Comparison of ENCODE assay signal across 1 cellular context in the genomic region with DNA sequence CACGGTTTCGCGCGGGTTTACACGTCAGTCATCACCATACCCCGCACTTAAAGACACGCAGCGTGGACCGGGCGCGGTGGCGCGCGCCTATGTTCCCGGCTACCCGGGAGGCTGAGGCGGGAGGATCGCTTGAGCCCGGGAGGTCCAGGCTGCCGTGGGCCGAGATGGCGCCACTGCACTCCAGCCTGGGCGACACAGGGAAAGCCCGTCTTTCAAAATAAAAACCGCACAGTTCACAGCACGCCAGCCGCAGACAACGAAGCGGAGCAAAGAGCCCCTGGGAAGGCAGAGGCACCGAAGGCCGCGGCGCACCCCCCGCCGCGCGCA.
A peak's percentile ranks its signal among the peaks of the same experiment; 100 is the strongest.
TF ChIP-seq lines count a peak whose summit lies in the region.

No MANE protein-coding gene starts in this region.

TF ChIP-seq in WTC11, 78 proteins besides CTCF, POLR2A, EP300 and RAD21 (continued from another document):
- TF ChIP-seq ZNF532 (CRISPR knock-in tag; IDR thresholded peaks at IDR 0.05; ENCODE audit: borderline replicate concordance) (no peak), TCF7 (CRISPR knock-in tag; IDR thresholded peaks at IDR 0.05; ENCODE audit: low read depth) (peak; percentile 74; the same call in 1 of the 2 replicates), ZNF232 (CRISPR knock-in tag; IDR thresholded peaks at IDR 0.05) (no peak), NFE2L1 (CRISPR knock-in tag; IDR thresholded peaks at IDR 0.05) (0 out of 2 replicates have a peak, but pooled peaks have one; percentile 14), SMAD4 (CRISPR knock-in tag; IDR thresholded peaks at IDR 0.05) (peak; percentile 39; the same call in 1 of the 2 replicates), ELF4 (CRISPR knock-in tag; IDR thresholded peaks at IDR 0.05; ENCODE audit: low read depth) (no peak), FOXP1 (CRISPR knock-in tag; IDR thresholded peaks at IDR 0.05; ENCODE audit: borderline replicate concordance) (no peak), RELA (CRISPR knock-in tag; IDR thresholded peaks at IDR 0.05; ENCODE audit: borderline replicate concordance) (no peak), TP53 (CRISPR knock-in tag; IDR thresholded peaks at IDR 0.05) (no peak), ZNF317 (CRISPR knock-in tag; IDR thresholded peaks at IDR 0.05; ENCODE audit: borderline replicate concordance, low read depth) (no peak), NFYB (CRISPR knock-in tag; conservative IDR thresholded peaks at IDR 0.05; ENCODE audit: low read depth) (no peak), USF1 (CRISPR knock-in tag; IDR thresholded peaks at IDR 0.05) (no peak), PREB (CRISPR knock-in tag; IDR thresholded peaks at IDR 0.05; ENCODE audit: borderline replicate concordance) (no peak), SOX15 (CRISPR knock-in tag; IDR thresholded peaks at IDR 0.05) (no peak)
- TF ChIP-seq, protein P1, sequence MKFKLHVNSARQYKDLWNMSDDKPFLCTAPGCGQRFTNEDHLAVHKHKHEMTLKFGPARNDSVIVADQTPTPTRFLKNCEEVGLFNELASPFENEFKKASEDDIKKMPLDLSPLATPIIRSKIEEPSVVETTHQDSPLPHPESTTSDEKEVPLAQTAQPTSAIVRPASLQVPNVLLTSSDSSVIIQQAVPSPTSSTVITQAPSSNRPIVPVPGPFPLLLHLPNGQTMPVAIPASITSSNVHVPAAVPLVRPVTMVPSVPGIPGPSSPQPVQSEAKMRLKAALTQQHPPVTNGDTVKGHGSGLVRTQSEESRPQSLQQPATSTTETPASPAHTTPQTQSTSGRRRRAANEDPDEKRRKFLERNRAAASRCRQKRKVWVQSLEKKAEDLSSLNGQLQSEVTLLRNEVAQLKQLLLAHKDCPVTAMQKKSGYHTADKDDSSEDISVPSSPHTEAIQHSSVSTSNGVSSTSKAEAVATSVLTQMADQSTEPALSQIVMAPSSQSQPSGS (CRISPR knock-in tag; IDR thresholded peaks at IDR 0.05; ENCODE audit: borderline replicate concordance, low read depth) = no peak
- TF ChIP-seq, protein P2, sequence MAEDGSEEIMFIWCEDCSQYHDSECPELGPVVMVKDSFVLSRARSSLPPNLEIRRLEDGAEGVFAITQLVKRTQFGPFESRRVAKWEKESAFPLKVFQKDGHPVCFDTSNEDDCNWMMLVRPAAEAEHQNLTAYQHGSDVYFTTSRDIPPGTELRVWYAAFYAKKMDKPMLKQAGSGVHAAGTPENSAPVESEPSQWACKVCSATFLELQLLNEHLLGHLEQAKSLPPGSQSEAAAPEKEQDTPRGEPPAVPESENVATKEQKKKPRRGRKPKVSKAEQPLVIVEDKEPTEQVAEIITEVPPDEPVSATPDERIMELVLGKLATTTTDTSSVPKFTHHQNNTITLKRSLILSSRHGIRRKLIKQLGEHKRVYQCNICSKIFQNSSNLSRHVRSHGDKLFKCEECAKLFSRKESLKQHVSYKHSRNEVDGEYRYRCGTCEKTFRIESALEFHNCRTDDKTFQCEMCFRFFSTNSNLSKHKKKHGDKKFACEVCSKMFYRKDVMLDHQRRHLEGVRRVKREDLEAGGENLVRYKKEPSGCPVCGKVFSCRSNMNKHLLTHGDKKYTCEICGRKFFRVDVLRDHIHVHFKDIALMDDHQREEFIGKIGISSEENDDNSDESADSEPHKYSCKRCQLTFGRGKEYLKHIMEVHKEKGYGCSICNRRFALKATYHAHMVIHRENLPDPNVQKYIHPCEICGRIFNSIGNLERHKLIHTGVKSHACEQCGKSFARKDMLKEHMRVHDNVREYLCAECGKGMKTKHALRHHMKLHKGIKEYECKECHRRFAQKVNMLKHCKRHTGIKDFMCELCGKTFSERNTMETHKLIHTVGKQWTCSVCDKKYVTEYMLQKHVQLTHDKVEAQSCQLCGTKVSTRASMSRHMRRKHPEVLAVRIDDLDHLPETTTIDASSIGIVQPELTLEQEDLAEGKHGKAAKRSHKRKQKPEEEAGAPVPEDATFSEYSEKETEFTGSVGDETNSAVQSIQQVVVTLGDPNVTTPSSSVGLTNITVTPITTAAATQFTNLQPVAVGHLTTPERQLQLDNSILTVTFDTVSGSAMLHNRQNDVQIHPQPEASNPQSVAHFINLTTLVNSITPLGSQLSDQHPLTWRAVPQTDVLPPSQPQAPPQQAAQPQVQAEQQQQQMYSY (CRISPR knock-in tag; IDR thresholded peaks at IDR 0.05) = peak; percentile 15; the same call in 1 of the 2 replicates
